Comparison of ENCODE assay signal across 1 cellular context in the genomic region with DNA sequence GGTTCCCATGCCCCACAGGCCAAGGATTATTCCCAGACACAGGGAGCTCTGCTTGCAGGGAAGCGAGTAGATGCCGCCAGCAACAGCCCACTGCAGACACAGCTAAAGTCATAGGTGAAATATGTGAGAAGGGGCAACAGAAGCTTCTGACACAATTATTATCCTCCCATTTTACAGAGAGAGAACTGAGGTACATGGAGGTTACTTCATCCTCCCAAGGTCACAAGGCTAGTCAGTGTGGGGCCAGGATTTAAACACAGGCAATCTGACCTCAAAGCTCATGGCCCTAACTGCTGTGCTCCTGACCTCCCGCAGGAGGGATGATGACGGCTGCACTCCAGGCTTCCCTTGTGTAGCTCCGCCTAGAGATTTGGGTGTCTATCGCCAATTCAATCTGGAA.
TF ChIP-seq lines count a peak whose summit lies in the region.

No MANE protein-coding gene starts in this region.

TF ChIP-seq in GM23338, 12 proteins besides CTCF, POLR2A, EP300 and RAD21 (continued from another document):
- TF ChIP-seq, protein P1, sequence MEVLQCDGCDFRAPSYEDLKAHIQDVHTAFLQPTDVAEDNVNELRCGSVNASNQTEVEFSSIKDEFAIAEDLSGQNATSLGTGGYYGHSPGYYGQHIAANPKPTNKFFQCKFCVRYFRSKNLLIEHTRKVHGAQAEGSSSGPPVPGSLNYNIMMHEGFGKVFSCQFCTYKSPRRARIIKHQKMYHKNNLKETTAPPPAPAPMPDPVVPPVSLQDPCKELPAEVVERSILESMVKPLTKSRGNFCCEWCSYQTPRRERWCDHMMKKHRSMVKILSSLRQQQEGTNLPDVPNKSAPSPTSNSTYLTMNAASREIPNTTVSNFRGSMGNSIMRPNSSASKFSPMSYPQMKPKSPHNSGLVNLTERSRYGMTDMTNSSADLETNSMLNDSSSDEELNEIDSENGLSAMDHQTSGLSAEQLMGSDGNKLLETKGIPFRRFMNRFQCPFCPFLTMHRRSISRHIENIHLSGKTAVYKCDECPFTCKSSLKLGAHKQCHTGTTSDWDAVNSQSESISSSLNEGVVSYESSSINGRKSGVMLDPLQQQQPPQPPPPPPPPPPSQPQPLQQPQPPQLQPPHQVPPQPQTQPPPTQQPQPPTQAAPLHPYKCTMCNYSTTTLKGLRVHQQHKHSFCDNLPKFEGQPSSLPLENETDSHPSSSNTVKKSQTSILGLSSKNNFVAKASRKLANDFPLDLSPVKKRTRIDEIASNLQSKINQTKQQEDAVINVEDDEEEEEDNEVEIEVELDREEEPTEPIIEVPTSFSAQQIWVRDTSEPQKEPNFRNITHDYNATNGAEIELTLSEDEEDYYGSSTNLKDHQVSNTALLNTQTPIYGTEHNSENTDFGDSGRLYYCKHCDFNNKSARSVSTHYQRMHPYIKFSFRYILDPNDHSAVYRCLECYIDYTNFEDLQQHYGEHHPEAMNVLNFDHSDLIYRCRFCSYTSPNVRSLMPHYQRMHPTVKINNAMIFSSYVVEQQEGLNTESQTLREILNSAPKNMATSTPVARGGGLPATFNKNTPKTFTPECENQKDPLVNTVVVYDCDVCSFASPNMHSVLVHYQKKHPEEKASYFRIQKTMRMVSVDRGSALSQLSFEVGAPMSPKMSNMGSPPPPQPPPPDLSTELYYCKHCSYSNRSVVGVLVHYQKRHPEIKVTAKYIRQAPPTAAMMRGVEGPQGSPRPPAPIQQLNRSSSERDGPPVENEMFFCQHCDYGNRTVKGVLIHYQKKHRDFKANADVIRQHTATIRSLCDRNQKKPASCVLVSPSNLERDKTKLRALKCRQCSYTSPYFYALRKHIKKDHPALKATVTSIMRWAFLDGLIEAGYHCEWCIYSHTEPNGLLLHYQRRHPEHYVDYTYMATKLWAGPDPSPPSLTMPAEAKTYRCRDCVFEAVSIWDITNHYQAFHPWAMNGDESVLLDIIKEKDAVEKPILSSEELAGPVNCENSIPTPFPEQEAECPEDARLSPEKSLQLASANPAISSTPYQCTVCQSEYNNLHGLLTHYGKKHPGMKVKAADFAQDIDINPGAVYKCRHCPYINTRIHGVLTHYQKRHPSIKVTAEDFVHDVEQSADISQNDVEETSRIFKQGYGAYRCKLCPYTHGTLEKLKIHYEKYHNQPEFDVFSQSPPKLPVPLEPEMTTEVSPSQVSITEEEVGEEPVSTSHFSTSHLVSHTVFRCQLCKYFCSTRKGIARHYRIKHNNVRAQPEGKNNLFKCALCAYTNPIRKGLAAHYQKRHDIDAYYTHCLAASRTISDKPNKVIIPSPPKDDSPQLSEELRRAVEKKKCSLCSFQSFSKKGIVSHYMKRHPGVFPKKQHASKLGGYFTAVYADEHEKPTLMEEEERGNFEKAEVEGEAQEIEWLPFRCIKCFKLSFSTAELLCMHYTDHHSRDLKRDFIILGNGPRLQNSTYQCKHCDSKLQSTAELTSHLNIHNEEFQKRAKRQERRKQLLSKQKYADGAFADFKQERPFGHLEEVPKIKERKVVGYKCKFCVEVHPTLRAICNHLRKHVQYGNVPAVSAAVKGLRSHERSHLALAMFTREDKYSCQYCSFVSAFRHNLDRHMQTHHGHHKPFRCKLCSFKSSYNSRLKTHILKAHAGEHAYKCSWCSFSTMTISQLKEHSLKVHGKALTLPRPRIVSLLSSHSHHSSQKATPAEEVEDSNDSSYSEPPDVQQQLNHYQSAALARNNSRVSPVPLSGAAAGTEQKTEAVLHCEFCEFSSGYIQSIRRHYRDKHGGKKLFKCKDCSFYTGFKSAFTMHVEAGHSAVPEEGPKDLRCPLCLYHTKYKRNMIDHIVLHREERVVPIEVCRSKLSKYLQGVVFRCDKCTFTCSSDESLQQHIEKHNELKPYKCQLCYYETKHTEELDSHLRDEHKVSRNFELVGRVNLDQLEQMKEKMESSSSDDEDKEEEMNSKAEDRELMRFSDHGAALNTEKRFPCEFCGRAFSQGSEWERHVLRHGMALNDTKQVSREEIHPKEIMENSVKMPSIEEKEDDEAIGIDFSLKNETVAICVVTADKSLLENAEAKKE (CRISPR knock-in tag; IDR thresholded peaks at IDR 0.05) = no peak
- TF ChIP-seq, protein P2, sequence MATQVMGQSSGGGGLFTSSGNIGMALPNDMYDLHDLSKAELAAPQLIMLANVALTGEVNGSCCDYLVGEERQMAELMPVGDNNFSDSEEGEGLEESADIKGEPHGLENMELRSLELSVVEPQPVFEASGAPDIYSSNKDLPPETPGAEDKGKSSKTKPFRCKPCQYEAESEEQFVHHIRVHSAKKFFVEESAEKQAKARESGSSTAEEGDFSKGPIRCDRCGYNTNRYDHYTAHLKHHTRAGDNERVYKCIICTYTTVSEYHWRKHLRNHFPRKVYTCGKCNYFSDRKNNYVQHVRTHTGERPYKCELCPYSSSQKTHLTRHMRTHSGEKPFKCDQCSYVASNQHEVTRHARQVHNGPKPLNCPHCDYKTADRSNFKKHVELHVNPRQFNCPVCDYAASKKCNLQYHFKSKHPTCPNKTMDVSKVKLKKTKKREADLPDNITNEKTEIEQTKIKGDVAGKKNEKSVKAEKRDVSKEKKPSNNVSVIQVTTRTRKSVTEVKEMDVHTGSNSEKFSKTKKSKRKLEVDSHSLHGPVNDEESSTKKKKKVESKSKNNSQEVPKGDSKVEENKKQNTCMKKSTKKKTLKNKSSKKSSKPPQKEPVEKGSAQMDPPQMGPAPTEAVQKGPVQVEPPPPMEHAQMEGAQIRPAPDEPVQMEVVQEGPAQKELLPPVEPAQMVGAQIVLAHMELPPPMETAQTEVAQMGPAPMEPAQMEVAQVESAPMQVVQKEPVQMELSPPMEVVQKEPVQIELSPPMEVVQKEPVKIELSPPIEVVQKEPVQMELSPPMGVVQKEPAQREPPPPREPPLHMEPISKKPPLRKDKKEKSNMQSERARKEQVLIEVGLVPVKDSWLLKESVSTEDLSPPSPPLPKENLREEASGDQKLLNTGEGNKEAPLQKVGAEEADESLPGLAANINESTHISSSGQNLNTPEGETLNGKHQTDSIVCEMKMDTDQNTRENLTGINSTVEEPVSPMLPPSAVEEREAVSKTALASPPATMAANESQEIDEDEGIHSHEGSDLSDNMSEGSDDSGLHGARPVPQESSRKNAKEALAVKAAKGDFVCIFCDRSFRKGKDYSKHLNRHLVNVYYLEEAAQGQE (IDR thresholded peaks at IDR 0.05; ENCODE audit: unreplicated experiment) = no peak
- TF ChIP-seq JUNB (IDR thresholded peaks at IDR 0.05; ENCODE audit: unreplicated experiment) = no peak
- no peak for TF ChIP-seq ZNF114 (CRISPR knock-in tag; IDR thresholded peaks at IDR 0.05)
- TF ChIP-seq EZH2 (IDR thresholded peaks at IDR 0.05; ENCODE audit: low read depth, unreplicated experiment) = no peak
- TF ChIP-seq EZH2phosphoT487 (IDR thresholded peaks at IDR 0.05; ENCODE audit: unreplicated experiment) = no peak
- TF ChIP-seq CREB1 (CRISPR knock-in tag; IDR thresholded peaks at IDR 0.05; ENCODE audit: low read depth) = no peak
TF ChIP-seq in GM23338: peak in this region for 0.
